ENCODE assay signal across 5 cellular contexts in genomic region chr7:45818763-45819162, GRCh38. TPM values are rescaled to one million over a fixed set of nuclear protein-coding genes. Genes with fewer than 3 reads are reported as not detected.
"Had no signal": no experiment of that assay in that cellular context is flagged by ENCODE, and none has a peak within 500 bp of the region (broad histone marks: within the 10 kb centered on the region; RNA-seq: fewer than 3 reads in every experiment).

No MANE protein-coding gene starts in this region.

RNA-seq across cellular contexts. Expression of gene CCDC201, which starts 54.1 kb away (rescaled TPM):
- total RNA-seq: HT-29, HT1080, IMR-90, K562 had no signal
- polyA plus RNA-seq: IgD-negative memory B cell, IMR-90, K562 had no signal
